19 cellular contexts compared by ENCODE assay signal in the genomic region with DNA sequence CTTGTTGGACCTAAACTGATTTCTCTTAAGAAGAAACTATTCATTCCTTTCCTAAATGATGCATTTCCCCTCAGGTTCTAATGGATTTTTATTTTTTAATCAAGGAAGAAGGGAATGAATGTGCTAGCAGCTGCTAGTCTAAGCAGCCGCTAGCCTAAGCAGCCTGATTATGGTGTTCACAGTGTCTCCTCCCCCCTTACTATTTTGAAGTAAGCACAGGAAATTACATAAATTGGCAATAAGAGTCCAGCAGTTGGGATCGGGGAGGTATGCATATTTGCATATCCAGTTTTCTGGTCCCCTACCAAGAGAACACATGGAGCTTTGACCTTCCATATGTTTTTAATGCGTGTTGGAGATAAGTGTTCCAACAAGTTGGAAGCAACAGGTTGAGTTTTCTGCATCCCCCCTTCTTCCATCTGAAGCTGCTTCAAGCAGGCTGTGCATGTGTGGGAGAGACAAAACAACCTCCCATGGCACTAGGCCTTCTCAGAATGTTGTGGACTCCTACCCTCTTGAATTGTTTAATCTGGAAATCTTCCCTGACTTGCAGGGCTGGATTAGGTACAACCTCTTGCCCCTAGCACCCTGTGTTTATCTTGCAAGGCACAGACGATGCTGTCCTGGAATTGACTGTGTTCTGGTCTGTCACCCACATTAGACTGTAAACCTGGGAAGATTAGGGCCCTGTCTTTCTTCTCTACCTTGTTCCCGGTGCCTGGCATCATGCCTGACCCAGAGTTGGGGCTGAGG.
"Had no signal": no experiment of that assay in that cellular context is flagged by ENCODE, and none has a peak within 500 bp of the region (broad histone marks: within the 10 kb centered on the region; RNA-seq: fewer than 3 reads in every experiment).

No MANE protein-coding gene starts in this region.

- DNase-seq: activated CD4-positive, alpha-beta T cell treated with anti-CD3 and anti-CD28 coated beads, Interleukin-2, amount 50 U/mL, for 48 hours; activated CD4-positive, CD25-positive, alpha-beta regulatory T cell treated with anti-CD3 and anti-CD28 coated beads, Interleukin-2, amount 50 U/mL, for 72 hours; activated CD8-positive, alpha-beta memory T cell treated with anti-CD3 and anti-CD28 coated beads, Interleukin-2, amount 10 ng/mL, durations not matched to agents 7 days and 5 days; activated effector memory CD4-positive, alpha-beta T cell treated with anti-CD3 and anti-CD28 coated beads, Interleukin-2, amount 50 U/mL, for 16 hours; activated T-cell treated with anti-CD3 and anti-CD28 coated beads, Interleukin-2, amount 50 U/mL, for 4 hours; brain microvascular endothelial cell; effector memory CD8-positive, alpha-beta T cell; hypothalamus; kidney glomerular epithelial cell; mucosa of descending colon; naive thymus-derived CD8-positive, alpha-beta T cell; psoas muscle; stimulated activated CD4-positive, alpha-beta T cell treated with anti-CD3 and anti-CD28 coated beads, Interleukin-2, amount 100 ng/mL, for 48 hours; stimulated activated CD8-positive, alpha-beta memory T cell treated with anti-CD3 and anti-CD28 coated beads, Interleukin-4, amount 100 ng/mL, for 48 hours; stimulated activated naive CD8-positive, alpha-beta T cell treated with anti-CD3 and anti-CD28 coated beads, Interleukin-15, Interleukin-2, amounts not matched to agents 100 U/mL and 50 U/mL, for 24 hours had no signal

- H3K4me3 Mint-ChIP-seq: activated CD8-positive, alpha-beta memory T cell treated with anti-CD3 and anti-CD28 coated beads, Interleukin-2, amount 10 ng/mL, durations not matched to agents 7 days and 5 days; activated naive CD8-positive, alpha-beta T cell; activated T-cell treated with anti-CD3 and anti-CD28 coated beads, Interleukin-2, amount 50 U/mL, for 4 hours; dendritic cell treated with granulocyte-macrophage colony-stimulating factor and Interleukin-4, amounts not matched to agents 40 ng/mL and 50 ng/mL, for 4 days; effector memory CD8-positive, alpha-beta T cell; naive thymus-derived CD8-positive, alpha-beta T cell had no signal

- H3K4me3 ChIP-seq: mucosa of descending colon, psoas muscle had no signal

- H3K4me1 Mint-ChIP-seq: activated CD8-positive, alpha-beta memory T cell treated with anti-CD3 and anti-CD28 coated beads, Interleukin-2, amount 10 ng/mL, durations not matched to agents 7 days and 5 days; naive thymus-derived CD8-positive, alpha-beta T cell had no signal

- H3K27ac ChIP-seq: brain microvascular endothelial cell, epithelial cell of prostate, psoas muscle had no signal

- H3K27ac Mint-ChIP-seq: activated CD8-positive, alpha-beta memory T cell treated with anti-CD3 and anti-CD28 coated beads, Interleukin-2, amount 10 ng/mL, durations not matched to agents 7 days and 5 days; activated naive CD8-positive, alpha-beta T cell; dendritic cell treated with granulocyte-macrophage colony-stimulating factor and Interleukin-4, amounts not matched to agents 40 ng/mL and 50 ng/mL, for 4 days; effector memory CD8-positive, alpha-beta T cell; naive thymus-derived CD8-positive, alpha-beta T cell had no signal

- H3K9me3 Mint-ChIP-seq: activated T-cell treated with anti-CD3 and anti-CD28 coated beads, Interleukin-2, amount 50 U/mL, for 4 hours; dendritic cell treated with granulocyte-macrophage colony-stimulating factor and Interleukin-4, amounts not matched to agents 40 ng/mL and 50 ng/mL, for 4 days; effector memory CD8-positive, alpha-beta T cell had no signal

- H3K36me3 ChIP-seq: brain microvascular endothelial cell had no signal

- H3K27me3 ChIP-seq: brain microvascular endothelial cell had no signal

- ATAC-seq: activated CD8-positive, alpha-beta memory T cell treated with anti-CD3 and anti-CD28 coated beads, Interleukin-2, amount 10 ng/mL, durations not matched to agents 7 days and 5 days; activated T-cell treated with anti-CD3 and anti-CD28 coated beads, Interleukin-2, amount 50 U/mL, for 4 hours; effector memory CD8-positive, alpha-beta T cell; mucosa of descending colon; naive thymus-derived CD8-positive, alpha-beta T cell; psoas muscle; sciatic nerve; stimulated activated naive CD8-positive, alpha-beta T cell treated with anti-CD3 and anti-CD28 coated beads, Interleukin-15, Interleukin-2, amounts not matched to agents 100 U/mL and 50 U/mL, for 24 hours had no signal

- H3K9me3 ChIP-seq: mucosa of descending colon, psoas muscle had no signal

- H3K27me3 Mint-ChIP-seq: activated CD8-positive, alpha-beta memory T cell treated with anti-CD3 and anti-CD28 coated beads, Interleukin-2, amount 10 ng/mL, durations not matched to agents 7 days and 5 days; activated naive CD8-positive, alpha-beta T cell; dendritic cell treated with granulocyte-macrophage colony-stimulating factor and Interleukin-4, amounts not matched to agents 40 ng/mL and 50 ng/mL, for 4 days; effector memory CD8-positive, alpha-beta T cell; naive thymus-derived CD8-positive, alpha-beta T cell had no signal

- H3K4me1 ChIP-seq: psoas muscle had no signal

- H3K36me3 Mint-ChIP-seq: activated CD8-positive, alpha-beta memory T cell treated with anti-CD3 and anti-CD28 coated beads, Interleukin-2, amount 10 ng/mL, durations not matched to agents 7 days and 5 days; activated naive CD8-positive, alpha-beta T cell; naive thymus-derived CD8-positive, alpha-beta T cell had no signal
